Comparison of ENCODE assay signal across 17 cellular contexts in the genomic region with DNA sequence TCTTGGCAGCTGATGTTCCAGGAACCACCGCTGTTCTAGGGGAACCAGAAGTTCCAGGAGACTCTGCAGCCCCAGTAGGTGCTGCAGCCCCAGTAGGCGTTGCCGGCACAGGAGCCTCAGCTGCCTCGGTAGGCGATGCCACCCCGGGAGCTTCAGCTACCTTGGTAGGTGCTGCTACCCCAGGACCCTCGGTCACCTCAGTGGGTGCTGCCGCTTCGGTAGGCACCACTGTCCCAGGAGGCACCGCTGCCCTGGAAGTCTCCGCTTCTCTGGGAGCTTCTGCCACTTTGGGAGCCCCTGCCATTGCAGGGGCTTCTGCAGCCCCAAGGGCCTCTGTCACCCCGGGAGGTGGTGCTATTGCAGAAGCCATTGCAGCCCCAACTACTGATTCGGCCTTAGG. TPM values are rescaled to one million over a fixed set of nuclear protein-coding genes. Genes with fewer than 3 reads are reported as not detected.
DNase-seq lines count a peak whose midpoint lies in the region; ATAC-seq lines count a peak whose summit lies in the region.
"Had no signal": no experiment of that assay in that cellular context is flagged by ENCODE, and none has a peak within 500 bp of the region (broad histone marks: within the 10 kb centered on the region; RNA-seq: fewer than 3 reads in every experiment).

No MANE protein-coding gene starts in this region.

- no peaks in the 10 kb centered on the region for H3K9me3 ChIP-seq in neuronal stem cell (replicated peaks in 1 of 2; ENCODE audit: control insufficient read depth in 2 of 2, insufficient read depth in 1 of 2, low read depth in 1 of 2, low read length in 2 of 2)
- H3K9me3 ChIP-seq: A549, Caco-2 had no signal

- no peaks in the 10 kb centered on the region for H3K79me1 ChIP-seq in neuronal stem cell (ENCODE audit: low read depth, low read length)

- peak overlapping the region in 1 of 2 donors; percentile 58 for H3K4me3 ChIP-seq in neuronal stem cell (ENCODE audit: low read length in 2 of 2)
- H3K4me3 ChIP-seq: A549; BLaER1 treated with 17β-estradiol and CSF1 and Interleukin-3, amounts not matched to agents 10 nM and 100 nM had no signal

- H3K4me1 Mint-ChIP-seq in activated CD4-positive, alpha-beta T cell treated with anti-CD3 and anti-CD28 coated beads, Interleukin-2, amount 10 ng/mL, durations not matched to agents 7 days and 5 days = peaks cover 26% of the 10 kb centered on the region
- H3K4me1 Mint-ChIP-seq in activated CD4-positive, alpha-beta T cell treated with anti-CD3 and anti-CD28 coated beads for 36 hours = peaks cover 22% of the 10 kb centered on the region

- H3K4me1 ChIP-seq in neuronal stem cell (ENCODE audit: control insufficient read depth in 2 of 2, insufficient read depth in 1 of 2, low read depth in 1 of 2, low read length in 2 of 2) = peaks cover 0 to 6% of the 10 kb centered on the region in 2 donors
- H3K4me1 ChIP-seq: A549; BLaER1 treated with 17β-estradiol and CSF1 and Interleukin-3, amounts not matched to agents 10 nM and 100 nM; Caco-2 had no signal

- peaks cover 3% of the 10 kb centered on the region for H3K27me3 Mint-ChIP-seq in activated CD4-positive, alpha-beta T cell treated with anti-CD3 and anti-CD28 coated beads, Interleukin-2, amount 10 ng/mL, durations not matched to agents 7 days and 5 days
- H3K27me3 Mint-ChIP-seq in activated CD4-positive, alpha-beta T cell treated with anti-CD3 and anti-CD28 coated beads for 36 hours = no peaks in the 10 kb centered on the region
- H3K27me3 Mint-ChIP-seq: B cell; CD4-positive, alpha-beta T cell had no signal

- intact Hi-C loops in activated CD4-positive, alpha-beta T cell treated with anti-CD3 and anti-CD28 coated beads for 36 hours (cut with DNase I, micrococcal nuclease) = loop anchor here in 1 of 2 experiments (5.0 kb wide), 1 partner anchor 240 kb away; no protein-coding TSS in a partner anchor

- CTCF ChIA-PET in activated CD4-positive, alpha-beta T cell treated with anti-CD3 and anti-CD28 coated beads, Interleukin-2, amount 10 ng/mL, durations not matched to agents 7 days and 5 days (lab: Charles Lee) = interaction anchor here (0.6 kb wide), 2 partner anchors 248 to 1207 kb away, joined by 3 read pairs; no protein-coding TSS in a partner anchor
- CTCF ChIA-PET in activated CD4-positive, alpha-beta T cell treated with anti-CD3 and anti-CD28 coated beads for 36 hours (lab: Charles Lee) = no interaction called here

- H3K27ac ChIP-seq in neuronal stem cell (replicated peaks; ENCODE audit: low read length) = peak overlapping the region; percentile 14
- H3K27ac ChIP-seq: 22Rv1; A549; BLaER1 treated with 17β-estradiol and CSF1 and Interleukin-3, amounts not matched to agents 10 nM and 100 nM; C4-2B had no signal

- peaks cover 4 to 9% of the 10 kb centered on the region in 2 donors for H3K36me3 ChIP-seq in neuronal stem cell (replicated peaks in 1 of 2; ENCODE audit: control insufficient read depth in 2 of 2, insufficient read depth in 2 of 2, low read length in 2 of 2)
- H3K36me3 ChIP-seq: BLaER1 treated with 17β-estradiol and CSF1 and Interleukin-3, amounts not matched to agents 10 nM and 100 nM had no signal

- H4K91ac ChIP-seq in neuronal stem cell (ENCODE audit: low read depth, low read length, poor library complexity) = no peak overlapping the region

- H3K14ac ChIP-seq in neuronal stem cell (ENCODE audit: low read length) = no peak overlapping the region

- DNase-seq in activated CD4-positive, alpha-beta T cell treated with anti-CD3 and anti-CD28 coated beads, Interleukin-2, amount 10 ng/mL, durations not matched to agents 7 days and 5 days = no peak
- no peak for DNase-seq in activated CD4-positive, alpha-beta T cell treated with anti-CD3 and anti-CD28 coated beads for 36 hours
- DNase-seq in neuronal stem cell (ENCODE audit: low spot score) (no peak), ureter (ENCODE audit: low spot score) (no peak)
- DNase-seq: AML-193; Caco-2; Calu3; CD4-positive, alpha-beta T cell; CD8-positive, alpha-beta T cell; DMS79 treated with DMSO at 0.1 percent for 48 hours; GF-D8 had no signal

- H3K9me3 Mint-ChIP-seq in activated CD4-positive, alpha-beta T cell treated with anti-CD3 and anti-CD28 coated beads, Interleukin-2, amount 10 ng/mL, durations not matched to agents 7 days and 5 days = no peaks in the 10 kb centered on the region
- no peaks in the 10 kb centered on the region for H3K9me3 Mint-ChIP-seq in activated CD4-positive, alpha-beta T cell treated with anti-CD3 and anti-CD28 coated beads for 36 hours (ENCODE audit: low read depth)
- H3K9me3 Mint-ChIP-seq: CD4-positive, alpha-beta T cell; CD8-positive, alpha-beta T cell had no signal

- H2BK120ac ChIP-seq in neuronal stem cell (ENCODE audit: low read depth, low read length) = no peak overlapping the region

- H4K8ac ChIP-seq in neuronal stem cell (ENCODE audit: low read depth, low read length) = no peak overlapping the region

- no peak overlapping the region for H3K9ac ChIP-seq in neuronal stem cell (ENCODE audit: low read depth, low read length, poor library complexity)
- H3K9ac ChIP-seq: BLaER1 treated with 17β-estradiol and CSF1 and Interleukin-3, amounts not matched to agents 10 nM and 100 nM had no signal

- H3K36me3 Mint-ChIP-seq in activated CD4-positive, alpha-beta T cell treated with anti-CD3 and anti-CD28 coated beads, Interleukin-2, amount 10 ng/mL, durations not matched to agents 7 days and 5 days (ENCODE audit: low read depth) = no peaks in the 10 kb centered on the region
- no peaks in the 10 kb centered on the region for H3K36me3 Mint-ChIP-seq in activated CD4-positive, alpha-beta T cell treated with anti-CD3 and anti-CD28 coated beads for 36 hours (ENCODE audit: low read depth)
- H3K36me3 Mint-ChIP-seq: CD8-positive, alpha-beta T cell had no signal

- no peak overlapping the region for H3K18ac ChIP-seq in neuronal stem cell (ENCODE audit: low read length)

- no peak overlapping the region for H3K4me3 Mint-ChIP-seq in activated CD4-positive, alpha-beta T cell treated with anti-CD3 and anti-CD28 coated beads, Interleukin-2, amount 10 ng/mL, durations not matched to agents 7 days and 5 days
- H3K4me3 Mint-ChIP-seq in activated CD4-positive, alpha-beta T cell treated with anti-CD3 and anti-CD28 coated beads for 36 hours = no peak overlapping the region
- H3K4me3 Mint-ChIP-seq: B cell; CD8-positive, alpha-beta T cell had no signal

- H2AFZ ChIP-seq in neuronal stem cell (ENCODE audit: low read length) = no peak overlapping the region

- no peak overlapping the region for H3K23ac ChIP-seq in neuronal stem cell (ENCODE audit: low read depth, low read length, poor library complexity)

- peak overlapping the region; percentile 50 for H3K27ac Mint-ChIP-seq in activated CD4-positive, alpha-beta T cell treated with anti-CD3 and anti-CD28 coated beads, Interleukin-2, amount 10 ng/mL, durations not matched to agents 7 days and 5 days
- H3K27ac Mint-ChIP-seq in activated CD4-positive, alpha-beta T cell treated with anti-CD3 and anti-CD28 coated beads for 36 hours = no peak overlapping the region
- H3K27ac Mint-ChIP-seq: B cell; CD4-positive, alpha-beta T cell; CD8-positive, alpha-beta T cell had no signal

- POLR2A ChIA-PET in activated CD4-positive, alpha-beta T cell treated with anti-CD3 and anti-CD28 coated beads, Interleukin-2, amount 10 ng/mL, durations not matched to agents 7 days and 5 days (lab: Charles Lee) = no interaction called here
- POLR2A ChIA-PET in activated CD4-positive, alpha-beta T cell treated with anti-CD3 and anti-CD28 coated beads for 36 hours (lab: Charles Lee) = no interaction called here

- WGBS in neuronal stem cell (ENCODE audit: extremely low coverage in 2 of 2, insufficient read length in 2 of 2, insufficient replicate concordance in 1 of 2), 2 donors = no CpG with 5 or more reads among the region's 13 CpGs

- no peak overlapping the region for H2BK12ac ChIP-seq in neuronal stem cell (ENCODE audit: low read length)

- no peak overlapping the region for H2BK5ac ChIP-seq in neuronal stem cell (ENCODE audit: low read length)

- ATAC-seq in activated CD4-positive, alpha-beta T cell treated with anti-CD3 and anti-CD28 coated beads for 36 hours = no peak
- no peak for ATAC-seq in HG02642 (IDR thresholded peaks at IDR 0.05; ENCODE audit: poor library complexity, unreplicated experiment)
- ATAC-seq: A549; CD8-positive, alpha-beta T cell had no signal

- no peaks in the 10 kb centered on the region for H3K27me3 ChIP-seq in neuronal stem cell (ENCODE audit: control insufficient read depth in 3 of 3, insufficient read depth in 3 of 3, low read depth in 1 of 3, low read length in 3 of 3)

- H2BK15ac ChIP-seq in neuronal stem cell (ENCODE audit: low read length) = no peak overlapping the region

- peak overlapping the region; percentile 33 for H3K4me2 ChIP-seq in neuronal stem cell (ENCODE audit: insufficient read depth, low read length, poor library complexity, severe bottlenecking)
- H3K4me2 ChIP-seq: A549; BLaER1 treated with 17β-estradiol and CSF1 and Interleukin-3, amounts not matched to agents 10 nM and 100 nM had no signal

- H3K4ac ChIP-seq in neuronal stem cell (ENCODE audit: low read length) = no peak overlapping the region

- H2AK5ac ChIP-seq in neuronal stem cell (ENCODE audit: low read depth, low read length) = no peak overlapping the region

RNA-seq across cellular contexts. Expression of a gene that starts 2.8 kb away (rescaled TPM):
- 1 to 10 TPM; 2.4 to 2.6 TPM for total RNA-seq in activated CD4-positive, alpha-beta T cell treated with anti-CD3 and anti-CD28 coated beads, Interleukin-2, amount 10 ng/mL, durations not matched to agents 7 days and 5 days
- 10 to 100 TPM; 11.0 to 13.6 TPM for total RNA-seq in activated CD4-positive, alpha-beta T cell treated with anti-CD3 and anti-CD28 coated beads for 36 hours
- polyA plus RNA-seq in neuronal stem cell (2013, experiment 1 of 2) = 206 TPM
- polyA plus RNA-seq in neuronal stem cell (2013, experiment 2 of 2) = 205 TPM
- total RNA-seq in ureter = 57.8 TPM
- total RNA-seq: Caco-2, Calu3 had no signal

RNA-seq across cellular contexts. Expression of a gene that starts 33.9 kb away (rescaled TPM):
- 10 to 100 TPM; 17.0 to 23.3 TPM for total RNA-seq in activated CD4-positive, alpha-beta T cell treated with anti-CD3 and anti-CD28 coated beads, Interleukin-2, amount 10 ng/mL, durations not matched to agents 7 days and 5 days
- total RNA-seq in activated CD4-positive, alpha-beta T cell treated with anti-CD3 and anti-CD28 coated beads for 36 hours = 10 to 100 TPM; 21.5 to 37.3 TPM
- 46.5 TPM for polyA plus RNA-seq in neuronal stem cell (2013, experiment 1 of 2)
- 48.9 TPM for polyA plus RNA-seq in neuronal stem cell (2013, experiment 2 of 2)
- 53.3 TPM for total RNA-seq in ureter

RNA-seq across cellular contexts. Expression of a gene that starts 39.0 kb away (rescaled TPM):
- 10 to 100 TPM; 35.2 to 40.8 TPM for total RNA-seq in activated CD4-positive, alpha-beta T cell treated with anti-CD3 and anti-CD28 coated beads, Interleukin-2, amount 10 ng/mL, durations not matched to agents 7 days and 5 days
- 10 to 100 TPM; 40.2 to 56.0 TPM for total RNA-seq in activated CD4-positive, alpha-beta T cell treated with anti-CD3 and anti-CD28 coated beads for 36 hours
- polyA plus RNA-seq in neuronal stem cell (2013, experiment 1 of 2) = 125 TPM
- 122 TPM for polyA plus RNA-seq in neuronal stem cell (2013, experiment 2 of 2)
- 57.4 TPM for total RNA-seq in ureter
